8 cellular contexts compared by ENCODE assay signal in genomic region chr19:12294308-12295158, GRCh38. TPM values are rescaled to one million over a fixed set of nuclear protein-coding genes. Genes with fewer than 3 reads are reported as not detected.
DNase-seq lines count a peak whose midpoint lies in the region; ATAC-seq and TF ChIP-seq lines count a peak whose summit lies in the region.

Gene ZNF44, minus strand, starts transcription at chr19:12294883. Its CDS starts 189 bp downstream, at chr19:12294694.

- no peak for TF ChIP-seq CTCF in fibroblast of mammary gland (conservative IDR thresholded peaks at IDR 0.05; ENCODE audit: control insufficient read depth, insufficient read depth, low read depth, low read length)

- no peaks in the 10 kb centered on the region for H3K27me3 Mint-ChIP-seq in activated T-helper 17 cell treated with anti-CD3 and anti-CD28 coated beads, Interleukin-2, amount 50 U/mL, for 72 hours
- no peaks in the 10 kb centered on the region for H3K27me3 Mint-ChIP-seq in naive thymus-derived CD8-positive, alpha-beta T cell

- peak; percentile 86 for ATAC-seq in GM21619 (IDR thresholded peaks at IDR 0.05; ENCODE audit: unreplicated experiment)
- ATAC-seq in activated T-helper 17 cell treated with anti-CD3 and anti-CD28 coated beads, Interleukin-2, amount 50 U/mL, for 72 hours (replicated peaks): peak; percentile 98
- ATAC-seq in naive thymus-derived CD8-positive, alpha-beta T cell: peak; percentile 94 to 98

- POLR2A ChIA-PET in naive thymus-derived CD8-positive, alpha-beta T cell (lab: Charles Lee): interaction anchor here (0.6 to 6.8 kb wide), 13 partner anchors 11 to 498 kb away, joined by 3 to 135 read pairs (median 3); partner anchors contain the start of genes ZNF136, ZNF442 and ZNF563

- H3K4me3 Mint-ChIP-seq in activated T-helper 17 cell treated with anti-CD3 and anti-CD28 coated beads, Interleukin-2, amount 50 U/mL, for 72 hours: peak within 1 kb of the TSS; percentile 100
- peak within 1 kb of the TSS; percentile 91 to 100 (median 98) for H3K4me3 Mint-ChIP-seq in naive thymus-derived CD8-positive, alpha-beta T cell

- peak within 1 kb of the TSS; percentile 99 for H3K27ac Mint-ChIP-seq in activated T-helper 17 cell treated with anti-CD3 and anti-CD28 coated beads, Interleukin-2, amount 50 U/mL, for 72 hours
- peak within 1 kb of the TSS; percentile 91 to 99 (median 98) for H3K27ac Mint-ChIP-seq in naive thymus-derived CD8-positive, alpha-beta T cell

- peaks cover 30% of the 10 kb centered on the region for H3K36me3 Mint-ChIP-seq in activated T-helper 17 cell treated with anti-CD3 and anti-CD28 coated beads, Interleukin-2, amount 50 U/mL, for 72 hours (ENCODE audit: low read depth)
- peaks cover 0 to 13% (median 5%) of the 10 kb centered on the region in 3 donors for H3K36me3 Mint-ChIP-seq in naive thymus-derived CD8-positive, alpha-beta T cell

- DNase-seq in DMS53 (lab: John Stamatoyannopoulos, UW) (peak; percentile 98), KBM-7 (peak; percentile 98), RPMI7951 (ENCODE audit: low read depth) (peak; percentile 95), fibroblast of mammary gland (ENCODE audit: low read depth) (peak; percentile 93)
- DNase-seq in naive thymus-derived CD8-positive, alpha-beta T cell: peak; percentile 82 to 98 (median 95)
- DNase-seq in stimulated activated naive CD4-positive, alpha-beta T cell (lab: John Stamatoyannopoulos, UW): peak; percentile 89 to 96 (median 92)

- H3K4me3 ChIP-seq in fibroblast of mammary gland (ENCODE audit: control insufficient read depth, low read depth, low read length): peak within 1 kb of the TSS; percentile 94

- no peaks in the 10 kb centered on the region for H3K9me3 Mint-ChIP-seq in activated T-helper 17 cell treated with anti-CD3 and anti-CD28 coated beads, Interleukin-2, amount 50 U/mL, for 72 hours
- H3K9me3 Mint-ChIP-seq in naive thymus-derived CD8-positive, alpha-beta T cell: no peaks in the 10 kb centered on the region

- in situ Hi-C loops in KBM-7 (cut with MboI; ENCODE audit: low pct_unique_long_range_greater_than_20kb, low sequenced_read_pairs): no loop called here

- H3K4me1 Mint-ChIP-seq in activated T-helper 17 cell treated with anti-CD3 and anti-CD28 coated beads, Interleukin-2, amount 50 U/mL, for 72 hours: peaks cover 18% of the 10 kb centered on the region
- H3K4me1 Mint-ChIP-seq in naive thymus-derived CD8-positive, alpha-beta T cell: peaks cover 20 to 44% (median 40%) of the 10 kb centered on the region in 4 donors

RNA-seq across cellular contexts. Expression of gene ZNF44, which starts in this region (rescaled TPM):
- 5.0 and 6.6 TPM in 2 replicates for total RNA-seq in RPMI7951 (2014; rRNA removed; shearing (Covaris generic))
- 10 to 100 TPM in 1 of 2 donors, 1 to 10 TPM in 1; 6.6 to 10.1 TPM for total RNA-seq in activated T-helper 17 cell treated with anti-CD3 and anti-CD28 coated beads, Interleukin-2, amount 50 U/mL, for 72 hours
- total RNA-seq in naive thymus-derived CD8-positive, alpha-beta T cell: 10 to 100 TPM; 71.2 to 73.8 TPM
- polyA plus RNA-seq in naive thymus-derived CD8-positive, alpha-beta T cell: 10 to 100 TPM; 15.4 to 23.4 (median 20.9) TPM

Comparison
In these comparisons a context has a peak if more than half of its experiments do, and no peak if none do; other contexts are left out.
1. Peak in every context shown above with its lines: DNase-seq, ATAC-seq and H3K4me3 ChIP-seq.